Comparison of ENCODE assay signal across 8 cellular contexts in genomic region chr6:38638941-38639497, GRCh38. TPM values are rescaled to one million over a fixed set of nuclear protein-coding genes. Genes with fewer than 3 reads are reported as not detected.
DNase-seq lines count a peak whose midpoint lies in the region; ATAC-seq and TF ChIP-seq lines count a peak whose summit lies in the region.

No MANE protein-coding gene starts in this region.

- ATAC-seq in GM18499 (IDR thresholded peaks at IDR 0.05; ENCODE audit: insufficient read depth, unreplicated experiment) (peak; percentile 28), HG02798 (IDR thresholded peaks at IDR 0.05; ENCODE audit: poor library complexity, unreplicated experiment) (peak; percentile 31)

- H3K9me3 Mint-ChIP-seq in endothelial cell (ENCODE audit: unreplicated experiment) = no peaks in the 10 kb centered on the region

- H3K36me3 Mint-ChIP-seq in endothelial cell (ENCODE audit: low read depth, unreplicated experiment) = no peaks in the 10 kb centered on the region

- no peaks in the 10 kb centered on the region for H3K27me3 ChIP-seq in muscle layer of colon (ENCODE audit: control insufficient read depth in 1 of 2, insufficient read depth in 2 of 2, low read length in 2 of 2)

- peaks cover 1% of the 10 kb centered on the region for H3K27me3 Mint-ChIP-seq in endothelial cell (ENCODE audit: unreplicated experiment)

- peak overlapping the region; percentile 86 for H3K9ac ChIP-seq in muscle layer of colon (ENCODE audit: low read length)

- peak overlapping the region; percentile 94 to 97 for H3K4me3 ChIP-seq in muscle layer of colon (ENCODE audit: low read depth in 1 of 2, low read length in 2 of 2)

- H3K27ac ChIP-seq in muscle layer of colon (ENCODE audit: low read depth, low read length) = peak overlapping the region; percentile 92

- no peak for TF ChIP-seq CTCF in endothelial cell (IDR thresholded peaks at IDR 0.05; ENCODE audit: unreplicated experiment)

- peak; percentile 48 for DNase-seq in NCI-H2171 treated with DMSO at 0.1 percent for 48 hours (lab: John Stamatoyannopoulos, UW)
- DNase-seq in activated CD8-positive, alpha-beta memory T cell treated with anti-CD3 and anti-CD28 coated beads, Interleukin-2, amount 50 U/mL, for 24 hours (ENCODE audit: extremely low read depth) = peak; percentile 10
- peak; percentile 31 for DNase-seq in endothelial cell (ENCODE audit: low spot score)
- peak; percentile 15 to 62 for DNase-seq in stimulated activated CD8-positive, alpha-beta memory T cell treated with anti-CD3 and anti-CD28 coated beads, Interleukin-7, amount 100 ng/mL, for 48 hours (ENCODE audit: extremely low read depth in 1 of 2, low read depth in 1 of 2)
- no peak for DNase-seq in NCI-H1694 (lab: John Stamatoyannopoulos, UW)

- H3K4me3 Mint-ChIP-seq in endothelial cell (ENCODE audit: unreplicated experiment) = peak overlapping the region; percentile 93

- peak overlapping the region; percentile 89 for H3K27ac Mint-ChIP-seq in endothelial cell (ENCODE audit: unreplicated experiment)

- peaks cover 12% of the 10 kb centered on the region for H3K4me1 Mint-ChIP-seq in endothelial cell (ENCODE audit: unreplicated experiment)

- H3K9me3 ChIP-seq in muscle layer of colon (ENCODE audit: low read length) = no peaks in the 10 kb centered on the region

- peaks cover 31% of the 10 kb centered on the region for H3K4me1 ChIP-seq in muscle layer of colon (ENCODE audit: insufficient read depth, low read length)

- no peaks in the 10 kb centered on the region for H3K36me3 ChIP-seq in muscle layer of colon (ENCODE audit: insufficient read depth, low read length)

RNA-seq across cellular contexts. Expression of gene BTBD9, which starts 0.7 kb away (rescaled TPM):
- 10.3 TPM for total RNA-seq in endothelial cell (ENCODE audit: unreplicated experiment)
